ENCODE assay signal across 9 cellular contexts in genomic region chr7:87935373-87935706, GRCh38. TPM values are rescaled to one million over a fixed set of nuclear protein-coding genes. Genes with fewer than 3 reads are reported as not detected.
DNase-seq lines count a peak whose midpoint lies in the region; ATAC-seq and TF ChIP-seq lines count a peak whose summit lies in the region.
"Had no signal": no experiment of that assay in that cellular context is flagged by ENCODE, and none has a peak within 500 bp of the region (broad histone marks: within the 10 kb centered on the region; RNA-seq: fewer than 3 reads in every experiment).

No MANE protein-coding gene starts in this region.

- TF ChIP-seq EP300 in tibial nerve (IDR thresholded peaks at IDR 0.05), result no peak

- no peaks in the 10 kb centered on the region for H3K27me3 ChIP-seq in tibial nerve
- H3K27me3 ChIP-seq: gastroesophageal sphincter had no signal

- no peak for TF ChIP-seq CTCF in tibial nerve (IDR thresholded peaks at IDR 0.05)

- H3K4me1 ChIP-seq in tibial nerve, result peaks cover 0 to 14% (median 4%) of the 10 kb centered on the region in 4 donors

- no peaks in the 10 kb centered on the region for H3K27me3 Mint-ChIP-seq in activated T-cell treated with anti-CD3 and anti-CD28 coated beads, Interleukin-2, amount 50 U/mL, for 72 hours (ENCODE audit: low read depth)
- peaks cover 24% of the 10 kb centered on the region for H3K27me3 Mint-ChIP-seq in activated T-helper 1 cell treated with anti-CD3 and anti-CD28 coated beads, Interleukin-12 subunit alpha, Interleukin-12 subunit beta, Interleukin-2, Interleukin-4 antibody, amounts not matched to agents 30 ng/mL and 10 ng/mL and 1 ng/mL, durations not matched to agents 14 hours and 24 hours and 36 hours (ENCODE audit: insufficient read depth)

- peak overlapping the region; percentile 87 to 92 for H3K4me3 Mint-ChIP-seq in activated T-cell treated with anti-CD3 and anti-CD28 coated beads, Interleukin-2, amount 50 U/mL, for 72 hours
- H3K4me3 Mint-ChIP-seq in activated T-helper 1 cell treated with anti-CD3 and anti-CD28 coated beads, Interleukin-12 subunit alpha, Interleukin-12 subunit beta, Interleukin-2, Interleukin-4 antibody, amounts not matched to agents 30 ng/mL and 10 ng/mL and 1 ng/mL, durations not matched to agents 14 hours and 24 hours and 36 hours, result peak overlapping the region; percentile 90

- no peaks in the 10 kb centered on the region for H3K9me3 Mint-ChIP-seq in activated T-cell treated with anti-CD3 and anti-CD28 coated beads, Interleukin-2, amount 50 U/mL, for 72 hours
- no peaks in the 10 kb centered on the region for H3K9me3 Mint-ChIP-seq in activated T-helper 1 cell treated with anti-CD3 and anti-CD28 coated beads, Interleukin-12 subunit alpha, Interleukin-12 subunit beta, Interleukin-2, Interleukin-4 antibody, amounts not matched to agents 30 ng/mL and 10 ng/mL and 1 ng/mL, durations not matched to agents 14 hours and 24 hours and 36 hours

- no peak overlapping the region for H3K27ac Mint-ChIP-seq in activated T-cell treated with anti-CD3 and anti-CD28 coated beads, Interleukin-2, amount 50 U/mL, for 72 hours
- H3K27ac Mint-ChIP-seq in activated T-helper 1 cell treated with anti-CD3 and anti-CD28 coated beads, Interleukin-12 subunit alpha, Interleukin-12 subunit beta, Interleukin-2, Interleukin-4 antibody, amounts not matched to agents 30 ng/mL and 10 ng/mL and 1 ng/mL, durations not matched to agents 14 hours and 24 hours and 36 hours, result no peak overlapping the region

- peaks cover 0 to 2% of the 10 kb centered on the region in 2 donors for H3K36me3 Mint-ChIP-seq in activated T-cell treated with anti-CD3 and anti-CD28 coated beads, Interleukin-2, amount 50 U/mL, for 72 hours (ENCODE audit: insufficient read depth in 2 of 2)
- peaks cover 2% of the 10 kb centered on the region for H3K36me3 Mint-ChIP-seq in activated T-helper 1 cell treated with anti-CD3 and anti-CD28 coated beads, Interleukin-12 subunit alpha, Interleukin-12 subunit beta, Interleukin-2, Interleukin-4 antibody, amounts not matched to agents 30 ng/mL and 10 ng/mL and 1 ng/mL, durations not matched to agents 14 hours and 24 hours and 36 hours (ENCODE audit: low read depth)

- WGBS in tibial nerve, 2 donors, result 27 to 33% methylated on average over 8 of the region's 8 CpGs

- ATAC-seq in activated T-cell treated with anti-CD3 and anti-CD28 coated beads, Interleukin-2, amount 50 U/mL, for 72 hours (replicated peaks in 1 of 2), result no peak
- ATAC-seq: gastroesophageal sphincter had no signal

- H3K4me3 ChIP-seq in tibial nerve, result peak overlapping the region in 3 of 4 donors; percentile 38 to 72 (median 69)

- H3K27ac ChIP-seq in tibial nerve, result no peak overlapping the region
- H3K27ac ChIP-seq: gastroesophageal sphincter had no signal

- peaks cover 17% of the 10 kb centered on the region for H3K4me1 Mint-ChIP-seq in activated T-cell treated with anti-CD3 and anti-CD28 coated beads, Interleukin-2, amount 50 U/mL, for 72 hours (ENCODE audit: low read depth)
- H3K4me1 Mint-ChIP-seq in activated T-helper 1 cell treated with anti-CD3 and anti-CD28 coated beads, Interleukin-12 subunit alpha, Interleukin-12 subunit beta, Interleukin-2, Interleukin-4 antibody, amounts not matched to agents 30 ng/mL and 10 ng/mL and 1 ng/mL, durations not matched to agents 14 hours and 24 hours and 36 hours (ENCODE audit: low read depth), result peaks cover 6% of the 10 kb centered on the region

- no peak for TF ChIP-seq POLR2A in tibial nerve (IDR thresholded peaks at IDR 0.05)

- H3K9me3 ChIP-seq in tibial nerve, result no peaks in the 10 kb centered on the region
- H3K9me3 ChIP-seq: gastroesophageal sphincter had no signal

- intact Hi-C loops in activated T-helper 1 cell treated with anti-CD3 and anti-CD28 coated beads, Interleukin-12 subunit alpha, Interleukin-12 subunit beta, Interleukin-2, Interleukin-4 antibody, amounts not matched to agents 30 ng/mL and 10 ng/mL and 1 ng/mL, durations not matched to agents 14 hours and 24 hours and 36 hours (cut with micrococcal nuclease), result loop anchor here (2.0 kb wide), 1 partner anchor 283 kb away; no protein-coding TSS in a partner anchor
- intact Hi-C loops in posterior vena cava (cut with DNase I), result no loop called here

- DNase-seq in activated T-cell treated with anti-CD3 and anti-CD28 coated beads, Interleukin-2, amount 50 U/mL, for 72 hours, result peak in 1 of 2 donors; percentile 8
- DNase-seq in activated T-cell treated with anti-CD3 and anti-CD28 coated beads for 4 hours, result no peak
- DNase-seq in activated T-helper 1 cell treated with anti-CD3 and anti-CD28 coated beads, Interleukin-12 subunit alpha, Interleukin-12 subunit beta, Interleukin-2, Interleukin-4 antibody, amounts not matched to agents 30 ng/mL and 10 ng/mL and 1 ng/mL, durations not matched to agents 14 hours and 24 hours and 36 hours (ENCODE audit: low spot score), result no peak
- peak; percentile 28 for DNase-seq in left kidney (ENCODE audit: low read depth, low spot score)
- DNase-seq in tibial nerve (ENCODE audit: low spot score in 2 of 2), result no peak
- no peak for DNase-seq in NCI-H2029 treated with DMSO at 0.1 percent for 48 hours (lab: John Stamatoyannopoulos, UW)
- no peak for DNase-seq in posterior vena cava (ENCODE audit: low spot score)
- DNase-seq in HCEC 1CT, result no peak

- H3K36me3 ChIP-seq in tibial nerve, result no peaks in the 10 kb centered on the region
- H3K36me3 ChIP-seq: gastroesophageal sphincter had no signal

RNA-seq across cellular contexts. Expression of gene ADAM22, which starts 1.3 kb away (rescaled TPM):
- total RNA-seq in activated T-cell treated with anti-CD3 and anti-CD28 coated beads, Interleukin-2, amount 50 U/mL, for 72 hours, result 1 to 10 TPM; 2.5 to 3.2 TPM
- total RNA-seq in activated T-helper 1 cell treated with anti-CD3 and anti-CD28 coated beads, Interleukin-12 subunit alpha, Interleukin-12 subunit beta, Interleukin-2, Interleukin-4 antibody, amounts not matched to agents 30 ng/mL and 10 ng/mL and 1 ng/mL, durations not matched to agents 14 hours and 24 hours and 36 hours, result 1.4 and 1.5 TPM in 2 replicates
- total RNA-seq in tibial nerve (1 to 10 TPM; 3.6 to 8.6 (median 5.1) TPM), posterior vena cava (10 to 100 TPM; 11.5 to 18.4 TPM)

RNA-seq across cellular contexts. Expression of gene DBF4, which starts 59.0 kb away (rescaled TPM):
- total RNA-seq in activated T-cell treated with anti-CD3 and anti-CD28 coated beads, Interleukin-2, amount 50 U/mL, for 72 hours, result 10 to 100 TPM; 65.4 to 75.7 TPM
- 68.6 and 76.6 TPM in 2 replicates for total RNA-seq in activated T-helper 1 cell treated with anti-CD3 and anti-CD28 coated beads, Interleukin-12 subunit alpha, Interleukin-12 subunit beta, Interleukin-2, Interleukin-4 antibody, amounts not matched to agents 30 ng/mL and 10 ng/mL and 1 ng/mL, durations not matched to agents 14 hours and 24 hours and 36 hours
- 10 to 100 TPM; 10.3 to 23.6 (median 20.1) TPM for total RNA-seq in tibial nerve
- 1 to 10 TPM; 4.9 to 6.1 TPM for total RNA-seq in posterior vena cava

RNA-seq across cellular contexts. Expression of gene SLC25A40, which starts 59.2 kb away (rescaled TPM):
- total RNA-seq in activated T-cell treated with anti-CD3 and anti-CD28 coated beads, Interleukin-2, amount 50 U/mL, for 72 hours, result 10 to 100 TPM; 50.3 to 53.1 TPM
- total RNA-seq in activated T-helper 1 cell treated with anti-CD3 and anti-CD28 coated beads, Interleukin-12 subunit alpha, Interleukin-12 subunit beta, Interleukin-2, Interleukin-4 antibody, amounts not matched to agents 30 ng/mL and 10 ng/mL and 1 ng/mL, durations not matched to agents 14 hours and 24 hours and 36 hours, result 41.9 and 51.4 TPM in 2 replicates
- total RNA-seq in tibial nerve (10 to 100 TPM; 11.8 to 32.1 (median 23.8) TPM), posterior vena cava (10 to 100 TPM; 18.3 to 21.5 TPM)
